26 cellular contexts compared by ENCODE assay signal in the genomic region with DNA sequence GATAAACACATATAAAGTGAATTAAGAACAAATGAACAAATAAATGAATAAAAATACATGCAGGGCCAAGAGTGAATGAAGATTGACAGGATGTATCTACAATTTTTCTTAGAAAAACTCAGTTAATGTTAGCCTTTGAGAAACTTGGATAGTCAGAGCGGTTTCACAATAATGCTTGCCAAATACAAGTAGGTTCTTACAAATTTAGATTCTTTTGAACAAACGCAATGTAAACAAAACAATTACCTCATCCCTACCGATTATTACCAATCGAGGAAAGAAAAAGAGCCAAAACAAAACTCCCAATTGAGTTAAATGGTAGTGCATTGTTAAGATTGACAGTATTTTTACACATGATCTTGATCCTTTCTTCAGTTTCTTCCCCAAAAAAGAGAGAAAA.
"Had no signal": no experiment of that assay in that cellular context is flagged by ENCODE, and none has a peak within 500 bp of the region (broad histone marks: within the 10 kb centered on the region; RNA-seq: fewer than 3 reads in every experiment).

No MANE protein-coding gene starts in this region.

- H3K4me3 Mint-ChIP-seq: activated CD4-positive, alpha-beta T cell treated with anti-CD3 and anti-CD28 coated beads for 36 hours; activated CD8-positive, alpha-beta T cell treated with anti-CD3 and anti-CD28 coated beads for 36 hours; activated naive CD4-positive, alpha-beta T cell treated with anti-CD3 and anti-CD28 coated beads, Interleukin-2, amount 10 ng/mL, durations not matched to agents 7 days and 5 days; activated naive CD8-positive, alpha-beta T cell treated with anti-CD3 and anti-CD28 coated beads for 36 hours; activated T-cell treated with anti-CD3 and anti-CD28 coated beads, Interleukin-2, amount 50 U/mL, for 72 hours; T-cell had no signal

- H3K27me3 Mint-ChIP-seq: activated CD4-positive, alpha-beta T cell treated with anti-CD3 and anti-CD28 coated beads for 36 hours; activated CD8-positive, alpha-beta T cell treated with anti-CD3 and anti-CD28 coated beads for 36 hours; activated naive CD4-positive, alpha-beta T cell treated with anti-CD3 and anti-CD28 coated beads, Interleukin-2, amount 10 ng/mL, durations not matched to agents 7 days and 5 days; activated naive CD8-positive, alpha-beta T cell treated with anti-CD3 and anti-CD28 coated beads for 36 hours; T-cell had no signal

- H3K9me3 ChIP-seq: MG63 had no signal

- H3K27ac Mint-ChIP-seq: activated CD4-positive, alpha-beta T cell treated with anti-CD3 and anti-CD28 coated beads for 36 hours; activated CD8-positive, alpha-beta T cell treated with anti-CD3 and anti-CD28 coated beads for 36 hours; activated naive CD4-positive, alpha-beta T cell treated with anti-CD3 and anti-CD28 coated beads, Interleukin-2, amount 10 ng/mL, durations not matched to agents 7 days and 5 days; activated naive CD8-positive, alpha-beta T cell treated with anti-CD3 and anti-CD28 coated beads for 36 hours; activated T-cell treated with anti-CD3 and anti-CD28 coated beads, Interleukin-2, amount 50 U/mL, for 72 hours; activated T-helper 2 cell treated with anti-CD3 and anti-CD28 coated beads, Interferon-gamma antibody, Interleukin-2, Interleukin-4, amounts not matched to agents 10 μg/mL and 5 μg/mL and 100 μg/mL, durations not matched to agents 14 hours and 24 hours and 36 hours; T-cell had no signal

- H3K4me1 Mint-ChIP-seq: activated CD4-positive, alpha-beta T cell treated with anti-CD3 and anti-CD28 coated beads for 36 hours; activated naive CD4-positive, alpha-beta T cell treated with anti-CD3 and anti-CD28 coated beads, Interleukin-2, amount 10 ng/mL, durations not matched to agents 7 days and 5 days; activated naive CD8-positive, alpha-beta T cell treated with anti-CD3 and anti-CD28 coated beads for 36 hours; T-cell had no signal

- H3K4me3 ChIP-seq: MG63, SK-N-MC had no signal

- ATAC-seq: activated CD4-positive, alpha-beta T cell treated with anti-CD3 and anti-CD28 coated beads for 36 hours; activated CD8-positive, alpha-beta T cell treated with anti-CD3 and anti-CD28 coated beads for 36 hours; activated T-cell treated with anti-CD3 and anti-CD28 coated beads, Interleukin-2, amount 50 U/mL, for 72 hours; Panc1; Right ventricle myocardium inferior; T-cell had no signal

- H3K36me3 Mint-ChIP-seq: activated naive CD4-positive, alpha-beta T cell treated with anti-CD3 and anti-CD28 coated beads, Interleukin-2, amount 10 ng/mL, durations not matched to agents 7 days and 5 days; activated naive CD8-positive, alpha-beta T cell treated with anti-CD3 and anti-CD28 coated beads for 36 hours; T-cell had no signal

- H3K9me3 Mint-ChIP-seq: activated naive CD8-positive, alpha-beta T cell treated with anti-CD3 and anti-CD28 coated beads for 36 hours had no signal

- DNase-seq: activated CD4-positive, alpha-beta T cell treated with anti-CD3 and anti-CD28 coated beads for 36 hours; activated CD8-positive, alpha-beta memory T cell treated with anti-CD3 and anti-CD28 coated beads, Interleukin-2, amount 50 U/mL, for 4 hours; activated CD8-positive, alpha-beta T cell treated with anti-CD3 and anti-CD28 coated beads for 36 hours; activated gamma-delta T cell treated with Interleukin-2 at 50 U/mL for 16 hours; activated naive CD4-positive, alpha-beta T cell treated with anti-CD3 and anti-CD28 coated beads, Interleukin-2, amount 10 ng/mL, durations not matched to agents 7 days and 5 days; activated naive CD8-positive, alpha-beta T cell treated with anti-CD3 and anti-CD28 coated beads for 36 hours; activated T-cell treated with anti-CD3 and anti-CD28 coated beads, Interleukin-2, amount 50 U/mL, for 72 hours; central memory CD4-positive, alpha-beta T cell; MG63; MV-4-11; NCI-H1105 treated with DMSO at 0.1 percent for 48 hours; NCI-H1436 treated with DMSO at 0.1 percent for 48 hours; NCI-H187; NCI-H2081; NCI-H510A treated with DMSO at 0.1 percent for 48 hours; NCI-H69; NK-92 treated with Interleukin-12 subunit alpha and Interleukin-12 subunit beta, amount 100 ng/mL, for 24 hours; OCI-M1; RPMI8226; T-cell; WERI-Rb-1 had no signal

- H3K36me3 ChIP-seq: MG63, WERI-Rb-1 had no signal

- H3K27me3 ChIP-seq: MG63 had no signal

- H3K27ac ChIP-seq: KMS-11, SK-N-MC, WERI-Rb-1 had no signal

- H3K4me2 ChIP-seq: KMS-11 had no signal
